In the genomic region with DNA sequence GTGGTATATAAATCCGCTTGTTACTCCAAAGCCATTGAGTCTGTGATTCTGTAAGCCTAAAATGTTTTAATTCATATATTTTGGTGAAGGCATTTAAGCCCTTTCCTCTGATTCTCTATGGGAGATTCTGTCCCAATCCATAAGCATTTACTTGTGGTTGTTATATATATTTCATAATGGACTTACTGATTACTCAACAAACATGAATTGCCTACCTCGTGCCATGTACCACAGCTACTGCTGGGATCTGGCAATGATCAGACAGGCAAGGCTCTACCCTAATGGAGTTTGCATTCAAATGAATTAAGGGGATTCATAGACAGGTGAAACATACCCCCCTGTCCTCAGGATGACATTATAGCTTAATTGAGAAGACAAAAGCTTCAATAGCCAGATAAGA, we compare ENCODE assay signal across 19 cellular contexts. TPM values are rescaled to one million over a fixed set of nuclear protein-coding genes. Genes with fewer than 3 reads are reported as not detected.
DNase-seq lines count a peak whose midpoint lies in the region; TF ChIP-seq lines count a peak whose summit lies in the region.
"Had no signal": no experiment of that assay in that cellular context is flagged by ENCODE, and none has a peak within 500 bp of the region (broad histone marks: within the 10 kb centered on the region; RNA-seq: fewer than 3 reads in every experiment).

No MANE protein-coding gene starts in this region.

- intact Hi-C loops in PC-9 (cut with micrococcal nuclease; ENCODE audit: unreplicated experiment): loop anchor here (1.0 to 5.0 kb wide), 4 partner anchors 95 to 579 kb away; no protein-coding TSS in a partner anchor

- no peak overlapping the region for H2AFZ ChIP-seq in Loucy (ENCODE audit: low read length)
- no peak overlapping the region for H2AFZ ChIP-seq in PC-9
- H2AFZ ChIP-seq in osteoblast (ENCODE audit: low read length): no peak overlapping the region

- peaks cover 94% of the 10 kb centered on the region for H3K79me2 ChIP-seq in Loucy (ENCODE audit: insufficient read depth, low read length)
- H3K79me2 ChIP-seq in PC-9 (ENCODE audit: low read depth): peaks cover 37% of the 10 kb centered on the region
- peaks cover 100% of the 10 kb centered on the region for H3K79me2 ChIP-seq in osteoblast (ENCODE audit: insufficient read depth, low read length)

- CTCF ChIA-PET in PC-9 (lab: Charles Lee): no interaction called here

- peaks cover 63% of the 10 kb centered on the region for H3K36me3 Mint-ChIP-seq in T-helper 2 cell treated with Interferon-gamma antibody and Interleukin-4, amounts not matched to agents 5 μg/mL and 100 μg/mL, for 36 hours (ENCODE audit: low read depth)
- peaks cover 9% of the 10 kb centered on the region for H3K36me3 Mint-ChIP-seq in osteocyte (ENCODE audit: unreplicated experiment)

- H3K36me3 ChIP-seq in Loucy (ENCODE audit: insufficient read depth, low read length) (peaks cover 36% of the 10 kb centered on the region), PC-9 (ENCODE audit: low read depth) (no peaks in the 10 kb centered on the region), osteoblast (ENCODE audit: insufficient read depth, low read length) (peaks cover 29% of the 10 kb centered on the region)
- H3K36me3 ChIP-seq: pancreas, suprapubic skin, vagina had no signal

- peaks cover 29% of the 10 kb centered on the region for H3F3A ChIP-seq in Loucy (ENCODE audit: low read depth)
- peaks cover 19% of the 10 kb centered on the region; the same call in 1 of the 2 replicates for H3F3A ChIP-seq in PC-9 (ENCODE audit: insufficient read depth, low read depth)

- no peak for DNase-seq in T-helper 2 cell treated with Interferon-gamma antibody and Interleukin-4, amounts not matched to agents 5 μg/mL and 100 μg/mL, for 36 hours (ENCODE audit: low spot score)
- DNase-seq in T-helper 2 cell (no peak), PC-9 (no peak), osteoblast (ENCODE audit: insufficient read length, low spot score, missing footprints) (no peak), osteocyte (ENCODE audit: extremely low spot score, unreplicated experiment) (no peak), activated gamma-delta T cell (lab: John Stamatoyannopoulos, UW) (no peak), SHP77 (lab: John Stamatoyannopoulos, UW) (no peak)
- DNase-seq: 8988T; activated effector memory CD4-positive, alpha-beta T cell treated with anti-CD3 and anti-CD28 coated beads, Interleukin-2, amount 50 U/mL, for 16 hours; central memory CD4-positive, alpha-beta T cell; dorsolateral prefrontal cortex; pancreas; right cardiac atrium; stimulated activated CD8-positive, alpha-beta memory T cell treated with anti-CD3 and anti-CD28 coated beads, Interleukin-4, amount 100 ng/mL, for 48 hours had no signal

- H3K27me3 ChIP-seq in Loucy (ENCODE audit: insufficient read depth, low read length, poor library complexity, severe bottlenecking) (no peaks in the 10 kb centered on the region), PC-9 (ENCODE audit: insufficient read depth, low read depth) (no peaks in the 10 kb centered on the region), osteoblast (ENCODE audit: insufficient read depth, low read length) (no peaks in the 10 kb centered on the region)
- H3K27me3 ChIP-seq: dorsolateral prefrontal cortex, pancreas, suprapubic skin, vagina had no signal

- peak overlapping the region; percentile 50 for H3K27ac Mint-ChIP-seq in T-helper 2 cell treated with Interferon-gamma antibody and Interleukin-4, amounts not matched to agents 5 μg/mL and 100 μg/mL, for 36 hours
- H3K27ac Mint-ChIP-seq in osteocyte (ENCODE audit: unreplicated experiment): no peak overlapping the region

- no peak for TF ChIP-seq CTCF in Loucy (conservative IDR thresholded peaks at IDR 0.05; ENCODE audit: low read length)
- TF ChIP-seq CTCF in PC-9 (conservative IDR thresholded peaks at IDR 0.05): no peak
- TF ChIP-seq CTCF in osteoblast (IDR thresholded peaks at IDR 0.05; ENCODE audit: extremely low read depth, low read depth, low read length): no peak
- TF ChIP-seq CTCF in osteocyte (IDR thresholded peaks at IDR 0.05): no peak

- H3K4me1 Mint-ChIP-seq in T-helper 2 cell treated with Interferon-gamma antibody and Interleukin-4, amounts not matched to agents 5 μg/mL and 100 μg/mL, for 36 hours (ENCODE audit: low read depth): peaks cover 91% of the 10 kb centered on the region
- H3K4me1 Mint-ChIP-seq in osteocyte (ENCODE audit: unreplicated experiment): peaks cover 77% of the 10 kb centered on the region

- no peaks in the 10 kb centered on the region for H4K20me1 ChIP-seq in Loucy (ENCODE audit: insufficient read depth, low read length, poor library complexity, severe bottlenecking)
- no peaks in the 10 kb centered on the region for H4K20me1 ChIP-seq in PC-9 (ENCODE audit: insufficient read depth)
- peaks cover 75% of the 10 kb centered on the region for H4K20me1 ChIP-seq in osteoblast (ENCODE audit: insufficient read depth, low read length)

- peak overlapping the region; percentile 95 for H3K4me2 ChIP-seq in Loucy (ENCODE audit: low read depth, low read length, poor library complexity, severe bottlenecking)
- H3K4me2 ChIP-seq in PC-9: 0 out of 2 replicates have a peak overlapping the region, but pooled peaks have one; percentile 23
- no peak overlapping the region for H3K4me2 ChIP-seq in osteoblast (ENCODE audit: insufficient read depth, low read length)

- no peaks in the 10 kb centered on the region for H3K9me2 ChIP-seq in Loucy (replicated peaks; ENCODE audit: low read depth, low read length)
- H3K9me2 ChIP-seq in PC-9 (ENCODE audit: insufficient read depth): no peaks in the 10 kb centered on the region

- H3K9me3 Mint-ChIP-seq in T-helper 2 cell treated with Interferon-gamma antibody and Interleukin-4, amounts not matched to agents 5 μg/mL and 100 μg/mL, for 36 hours: peaks cover 4% of the 10 kb centered on the region
- H3K9me3 Mint-ChIP-seq in osteocyte (ENCODE audit: unreplicated experiment): no peaks in the 10 kb centered on the region

- no TSS peak for BruUV-seq in PC-9 (replicated peaks; lab: Mats Ljungman, UMichigan)

- H3K4me3 Mint-ChIP-seq in T-helper 2 cell treated with Interferon-gamma antibody and Interleukin-4, amounts not matched to agents 5 μg/mL and 100 μg/mL, for 36 hours: peak overlapping the region; percentile 57
- H3K4me3 Mint-ChIP-seq in osteocyte (ENCODE audit: unreplicated experiment): no peak overlapping the region

- H3K27me3 Mint-ChIP-seq in T-helper 2 cell treated with Interferon-gamma antibody and Interleukin-4, amounts not matched to agents 5 μg/mL and 100 μg/mL, for 36 hours (ENCODE audit: low read depth): no peaks in the 10 kb centered on the region
- no peaks in the 10 kb centered on the region for H3K27me3 Mint-ChIP-seq in osteocyte (ENCODE audit: unreplicated experiment)
- H3K27me3 Mint-ChIP-seq: activated CD4-positive, alpha-beta T cell treated with anti-CD3 and anti-CD28 coated beads, Interleukin-2, amount 10 ng/mL, durations not matched to agents 24 days and 14 days; naive B cell had no signal

- H3K4me3 ChIP-seq in Loucy (ENCODE audit: low read length, poor library complexity, severe bottlenecking) (peak overlapping the region; percentile 84), PC-9 (no peak overlapping the region), osteoblast (ENCODE audit: insufficient read depth, low read length) (no peak overlapping the region)
- H3K4me3 ChIP-seq: dorsolateral prefrontal cortex, pancreas, suprapubic skin, vagina had no signal

- POLR2A ChIA-PET in PC-9 (lab: Charles Lee; ENCODE audit: unreplicated experiment): no interaction called here

- H3K9me3 ChIP-seq in Loucy (ENCODE audit: insufficient read depth, low read depth, low read length) (no peaks in the 10 kb centered on the region), PC-9 (ENCODE audit: insufficient read depth, low read depth) (no peaks in the 10 kb centered on the region), osteoblast (ENCODE audit: low read depth, low read length) (no peaks in the 10 kb centered on the region)
- H3K9me3 ChIP-seq: pancreas, suprapubic skin, vagina had no signal

- H3K9ac ChIP-seq in Loucy (ENCODE audit: low read depth, low read length, poor library complexity, severe bottlenecking): peak overlapping the region; percentile 98

- H3K27ac ChIP-seq in PC-9 (0 out of 2 replicates have a peak overlapping the region, but pooled peaks have one; percentile 22), osteoblast (ENCODE audit: low read depth, low read length) (peak overlapping the region; percentile 34)
- H3K27ac ChIP-seq: pancreas, suprapubic skin, vagina had no signal

- H3K4me1 ChIP-seq in Loucy (ENCODE audit: insufficient read depth, low read length, poor library complexity, severe bottlenecking): peaks cover 94% of the 10 kb centered on the region
- peaks cover 12% of the 10 kb centered on the region for H3K4me1 ChIP-seq in PC-9 (replicated peaks; ENCODE audit: insufficient read depth)
- H3K4me1 ChIP-seq in osteoblast (ENCODE audit: insufficient read depth, low read length): peaks cover 51% of the 10 kb centered on the region
- H3K4me1 ChIP-seq: pancreas had no signal

RNA-seq across cellular contexts. Expression of gene C9orf152, which starts 54.5 kb away (rescaled TPM):
- 0.23 and 0.74 TPM in 2 replicates for total RNA-seq in PC-9 (2021)
- not detected in 2 replicates for total RNA-seq in osteoblast
- total RNA-seq in osteocyte: not detected in 2 replicates
- total RNA-seq: activated CD4-positive, alpha-beta T cell treated with anti-CD3 and anti-CD28 coated beads, Interleukin-2, amount 10 ng/mL, durations not matched to agents 24 days and 14 days; right cardiac atrium had no signal
